Comparison of ENCODE assay signal across 14 cellular contexts in the genomic region with DNA sequence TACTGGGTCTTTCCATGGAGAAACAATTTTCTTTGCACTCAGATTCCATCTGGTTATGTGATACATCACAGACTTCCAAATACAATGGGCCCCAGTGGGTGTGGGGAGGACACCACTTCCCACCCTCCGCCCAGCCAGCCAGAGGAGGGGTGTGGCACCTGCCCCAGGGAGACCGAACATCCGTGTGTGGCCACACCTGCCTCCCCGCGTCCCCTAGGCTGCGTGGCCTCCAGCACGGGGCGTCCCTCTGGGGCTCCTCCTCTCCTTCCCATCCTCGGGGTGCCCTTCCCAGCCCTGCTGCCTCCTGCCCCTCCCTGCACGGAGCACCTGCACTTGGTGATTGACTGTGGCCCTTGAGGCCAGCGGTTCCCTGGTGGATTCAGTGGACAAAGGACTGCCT. TPM values are rescaled to one million over a fixed set of nuclear protein-coding genes. Genes with fewer than 3 reads are reported as not detected.
DNase-seq lines count a peak whose midpoint lies in the region; ATAC-seq, FAIRE-seq and TF ChIP-seq lines count a peak whose summit lies in the region.
"Had no signal": no experiment of that assay in that cellular context is flagged by ENCODE, and none has a peak within 500 bp of the region (broad histone marks: within the 10 kb centered on the region; RNA-seq: fewer than 3 reads in every experiment).

No MANE protein-coding gene starts in this region.

- no peaks in the 10 kb centered on the region for H3K79me2 ChIP-seq in HepG2 (ENCODE audit: insufficient read depth, low read length)

- H3K27me3 Mint-ChIP-seq in stimulated activated naive CD8-positive, alpha-beta T cell treated with anti-CD3 and anti-CD28 coated beads, Interleukin-15, amount 100 ng/mL, for 72 hours, result no peaks in the 10 kb centered on the region
- H3K27me3 Mint-ChIP-seq in T-helper 17 cell, result no peaks in the 10 kb centered on the region
- peaks cover 5% of the 10 kb centered on the region for H3K27me3 Mint-ChIP-seq in HFFc6 (ENCODE audit: insufficient read depth)

- no TSS peak for BruUV-seq in HepG2 (replicated peaks; lab: Mats Ljungman, UMichigan)

- POLR2A ChIA-PET in HepG2 (lab: Yijun Ruan, JAX) (no interaction called here), GM10248 (lab: Yijun Ruan, JAX) (no interaction called here)

- H3K4me2 ChIP-seq in HepG2 (ENCODE audit: low read depth, low read length), result no peak overlapping the region
- H3K4me2 ChIP-seq: PC-9 had no signal

- DNase-seq in stimulated activated naive CD8-positive, alpha-beta T cell treated with anti-CD3 and anti-CD28 coated beads, Interleukin-15, amount 100 ng/mL, for 72 hours, result no peak
- no peak for DNase-seq in stimulated activated naive CD8-positive, alpha-beta T cell treated with anti-CD3 and anti-CD28 coated beads, Interleukin-15, Interleukin-2, amounts not matched to agents 100 U/mL and 50 U/mL, for 24 hours
- DNase-seq in T-helper 17 cell, result no peak
- DNase-seq in HepG2 (ENCODE audit: low spot score), result no peak
- no peak for DNase-seq in DMS 273 treated with DMSO at 0.1 percent for 48 hours (lab: John Stamatoyannopoulos, UW)
- DNase-seq in GM10248 (ENCODE audit: extremely low spot score), result no peak
- DNase-seq in HFFc6, result no peak
- DNase-seq: activated CD8-positive, alpha-beta memory T cell treated with anti-CD3 and anti-CD28 coated beads for 24 hours; Calu3; NCI-H526; PC-9; spleen had no signal

- H3K27me3 ChIP-seq in HepG2 (ENCODE audit: control insufficient read depth in 1 of 2, insufficient read depth in 2 of 2, low read length in 2 of 2), result no peaks in the 10 kb centered on the region
- H3K27me3 ChIP-seq: spleen had no signal

- TF ChIP-seq EP300 in HepG2 (IDR thresholded peaks at IDR 0.05; ENCODE audit: low read depth in 2 of 2, low read length in 2 of 2) (no peak), HepG2 (CRISPR knock-in tag; IDR thresholded peaks at IDR 0.05; ENCODE audit: borderline replicate concordance) (no peak)

- H2AFZ ChIP-seq in HepG2 (ENCODE audit: low read length), result no peak overlapping the region
- H2AFZ ChIP-seq: PC-9 had no signal

- H3K4me3 ChIP-seq in HepG2 (replicated peaks in 1 of 3; ENCODE audit: insufficient read depth in 1 of 3, low read depth in 2 of 3, low read length in 3 of 3), result no peak overlapping the region
- H3K4me3 ChIP-seq: PC-9, spleen had no signal

- H3K4me1 Mint-ChIP-seq in stimulated activated naive CD8-positive, alpha-beta T cell treated with anti-CD3 and anti-CD28 coated beads, Interleukin-15, amount 100 ng/mL, for 72 hours, result peaks cover 30% of the 10 kb centered on the region
- peaks cover 27% of the 10 kb centered on the region for H3K4me1 Mint-ChIP-seq in T-helper 17 cell
- H3K4me1 Mint-ChIP-seq in HFFc6 (ENCODE audit: low read depth), result no peaks in the 10 kb centered on the region

- 86% methylated on average over 11 of the region's 11 CpGs for WGBS in HepG2 (ENCODE audit: low lambda C conversion rate)

- H3K27ac Mint-ChIP-seq in stimulated activated naive CD8-positive, alpha-beta T cell treated with anti-CD3 and anti-CD28 coated beads, Interleukin-15, amount 100 ng/mL, for 72 hours, result peak overlapping the region in 1 of 2 donors; percentile 84
- peak overlapping the region; percentile 77 for H3K27ac Mint-ChIP-seq in T-helper 17 cell
- H3K27ac Mint-ChIP-seq in HFFc6, result no peak overlapping the region

- no peak overlapping the region for H3K27ac ChIP-seq in HepG2 (ENCODE audit: extremely low read length, insufficient read depth, low read length)
- H3K27ac ChIP-seq: PC-9, spleen had no signal

- no peak for TF ChIP-seq CTCF in HepG2 (CRISPR knock-in tag; IDR thresholded peaks at IDR 0.05)
- TF ChIP-seq CTCF in GM10248 (IDR thresholded peaks at IDR 0.05; ENCODE audit: control extremely low read depth, extremely low read depth, low read depth, missing control alignments), result no peak
- no peak for TF ChIP-seq CTCF in HFFc6 (IDR thresholded peaks at IDR 0.05)

- 0 out of 2 replicates have a peak, but pooled peaks cover 3% of the 10 kb centered on the region for H4K20me1 ChIP-seq in HepG2 (ENCODE audit: insufficient read depth, low read length)

- CTCF ChIA-PET in HepG2 (lab: Yijun Ruan, JAX; ENCODE audit: low intra/inter-chr PET ratio, low total read pairs) (no interaction called here), GM10248 (lab: Yijun Ruan, JAX) (no interaction called here)

- TF ChIP-seq POLR2A in HepG2 (IDR thresholded peaks at IDR 0.05; ENCODE audit: insufficient read depth in 1 of 2, low read depth in 2 of 2, low read length in 2 of 2), result no peak

- H3K4me3 Mint-ChIP-seq in stimulated activated naive CD8-positive, alpha-beta T cell treated with anti-CD3 and anti-CD28 coated beads, Interleukin-15, amount 100 ng/mL, for 72 hours, result no peak overlapping the region
- no peak overlapping the region for H3K4me3 Mint-ChIP-seq in T-helper 17 cell
- no peak overlapping the region for H3K4me3 Mint-ChIP-seq in HFFc6

- FAIRE-seq in HepG2 (lab: Jason Lieb, UNC), result no peak

- in situ Hi-C loops in HepG2 (cut with HindIII; ENCODE audit: extremely low pct_ligation_motif_present, low pct_unique_long_range_greater_than_20kb), result no loop called here

- no peak overlapping the region for H3K9ac ChIP-seq in HepG2 (ENCODE audit: insufficient read depth, low read depth, low read length)

- TF ChIP-seq RAD21 in HepG2 (CRISPR knock-in tag; IDR thresholded peaks at IDR 0.05), result no peak

- peak; percentile 40 for ATAC-seq in stimulated activated naive CD8-positive, alpha-beta T cell treated with anti-CD3 and anti-CD28 coated beads, Interleukin-15, amount 100 ng/mL, for 72 hours
- no peak for ATAC-seq in stimulated activated naive CD8-positive, alpha-beta T cell treated with anti-CD3 and anti-CD28 coated beads, Interleukin-15, Interleukin-2, amounts not matched to agents 100 U/mL and 50 U/mL, for 24 hours
- ATAC-seq in T-helper 17 cell, result no peak
- no peak; the same call in 1 of the 3 replicates for ATAC-seq in HepG2
- no peak for ATAC-seq in GM18519 (IDR thresholded peaks at IDR 0.05; ENCODE audit: low FRiP score, unreplicated experiment)
- ATAC-seq: SK-N-SH treated with all-trans-retinoic acid at 6 μM for 48 hours had no signal

- no peaks in the 10 kb centered on the region for H3K36me3 Mint-ChIP-seq in T-helper 17 cell (ENCODE audit: low read depth)
- H3K36me3 Mint-ChIP-seq in HFFc6 (ENCODE audit: low read depth), result peaks cover 23% of the 10 kb centered on the region

- H3K9me3 ChIP-seq in T-helper 17 cell (ENCODE audit: control insufficient read depth, low read length, poor library complexity, severe bottlenecking) (no peaks in the 10 kb centered on the region), HepG2 (ENCODE audit: low read length) (no peaks in the 10 kb centered on the region)
- H3K9me3 ChIP-seq: spleen had no signal

- no peaks in the 10 kb centered on the region for H3K4me1 ChIP-seq in HepG2 (ENCODE audit: insufficient read depth, low read length)

- no peaks in the 10 kb centered on the region for H3K9me3 Mint-ChIP-seq in stimulated activated naive CD8-positive, alpha-beta T cell treated with anti-CD3 and anti-CD28 coated beads, Interleukin-15, amount 100 ng/mL, for 72 hours
- H3K9me3 Mint-ChIP-seq in HFFc6, result no peaks in the 10 kb centered on the region

- intact Hi-C loops in HepG2 (cut with micrococcal nuclease; ENCODE audit: unreplicated experiment), result no loop called here

- H3K36me3 ChIP-seq in HepG2 (replicated peaks in 1 of 2; ENCODE audit: control insufficient read depth in 1 of 2, insufficient read depth in 2 of 2, low read length in 2 of 2), result peaks cover 11 to 58% of the 10 kb centered on the region in 2 experiments; a peak in 4 of 5 replicates

RNA-seq across cellular contexts. Expression of a gene that starts 49.1 kb away (rescaled TPM):
- total RNA-seq in T-helper 17 cell (100 to 1,000 TPM; 164 to 174 TPM), HepG2 (2016; rRNA removed; fragmentation: Illumina TruSeq; extraction: Trizol) (40.3 and 41.8 TPM in 2 replicates)
- total RNA-seq in HepG2 (2016; cell fraction: cytosol; rRNA removed; fragmentation: Illumina TruSeq; extraction: Trizol; ENCODE audit: low read depth), result 33.8 and 34.8 TPM in 2 replicates
- 36.2 and 38.6 TPM in 2 replicates for total RNA-seq in HepG2 (2016; cell fraction: insoluble cytoplasmic fraction; rRNA removed; fragmentation: Illumina TruSeq; extraction: Trizol)
- total RNA-seq in HepG2 (2016; cell fraction: membrane; rRNA removed; fragmentation: Illumina TruSeq; extraction: Trizol), result 63.0 and 65.4 TPM in 2 replicates
- 26.0 and 34.7 TPM in 2 replicates for total RNA-seq in HepG2 (2016; cell fraction: nucleus; rRNA removed; fragmentation: Illumina TruSeq; extraction: Trizol)
- 41.9 and 49.5 TPM in 2 replicates for polyA plus RNA-seq in HepG2 (2011; rRNA removed)
- 38.6 and 42.2 TPM in 2 replicates for polyA plus RNA-seq in HepG2 (2011; cell fraction: cytosol; rRNA removed)
- 42.7 and 45.1 TPM in 2 replicates for polyA plus RNA-seq in HepG2 (2011; cell fraction: nucleus; rRNA removed)
- polyA plus RNA-seq in HepG2 (2012), result 38.6 and 44.4 TPM in 2 replicates
- polyA plus RNA-seq in HepG2 (2016; cell fraction: cytosol; fragmentation: Illumina TruSeq; extraction: Trizol; ENCODE audit: low read depth), result 31.4 and 34.6 TPM in 2 replicates
- polyA plus RNA-seq in HepG2 (2016; cell fraction: insoluble cytoplasmic fraction; fragmentation: Illumina TruSeq; extraction: Trizol; ENCODE audit: low read depth), result 32.4 and 37.2 TPM in 2 replicates
- polyA plus RNA-seq in HepG2 (2016; cell fraction: membrane; fragmentation: Illumina TruSeq; extraction: Trizol; ENCODE audit: low read depth), result 47.9 and 48.5 TPM in 2 replicates
- polyA plus RNA-seq in HepG2 (2016; cell fraction: nucleus; fragmentation: Illumina TruSeq; extraction: Trizol; ENCODE audit: insufficient read depth, low read depth), result 42.2 and 46.3 TPM in 2 replicates
- polyA minus RNA-seq in HepG2 (2011; rRNA and poly(A)+ RNA removed; ENCODE audit: low replicate concordance), result 29.1 and 59.9 TPM in 2 replicates
- 26.6 and 33.8 TPM in 2 replicates for polyA minus RNA-seq in HepG2 (2011; cell fraction: cytosol; rRNA and poly(A)+ RNA removed)
- polyA minus RNA-seq in HepG2 (2011; cell fraction: nucleus; rRNA and poly(A)+ RNA removed), result 39.4 and 41.5 TPM in 2 replicates
- 10 to 100 TPM; 49.1 to 54.8 (median 52.0) TPM for total RNA-seq in HFFc6 (2021; fragmentation: NEBNext Ultra II Directional; extraction: Animal tissue kit (Norgen Biotek cat#: 25700))
